In genomic region chr4:107863850-107864371, GRCh38 we compare ENCODE assay signal across 11 cellular contexts. TPM values are rescaled to one million over a fixed set of nuclear protein-coding genes. Genes with fewer than 3 reads are reported as not detected.
DNase-seq lines count a peak whose midpoint lies in the region; ATAC-seq and FAIRE-seq lines count a peak whose summit lies in the region.
"Had no signal": no experiment of that assay in that cellular context is flagged by ENCODE, and none has a peak within 500 bp of the region (broad histone marks: within the 10 kb centered on the region; RNA-seq: fewer than 3 reads in every experiment).

No MANE protein-coding gene starts in this region.

- no peak overlapping the region for H3K4me3 ChIP-seq in adipocyte (ENCODE audit: low read length)

- H3K36me3 Mint-ChIP-seq in activated naive CD4-positive, alpha-beta T cell treated with anti-CD3 and anti-CD28 coated beads for 36 hours (ENCODE audit: low read depth), result no peaks in the 10 kb centered on the region

- no peak for FAIRE-seq in urothelium cell line (lab: Jason Lieb, UNC)

- peaks cover 16% of the 10 kb centered on the region for H3K4me1 Mint-ChIP-seq in activated naive CD4-positive, alpha-beta T cell treated with anti-CD3 and anti-CD28 coated beads for 36 hours (ENCODE audit: low read depth)

- intact Hi-C loops in activated naive CD4-positive, alpha-beta T cell treated with anti-CD3 and anti-CD28 coated beads for 36 hours (cut with micrococcal nuclease), result no loop called here

- H3K27me3 Mint-ChIP-seq in activated naive CD4-positive, alpha-beta T cell treated with anti-CD3 and anti-CD28 coated beads for 36 hours (ENCODE audit: low read depth), result peaks cover 13% of the 10 kb centered on the region

- H3K9ac ChIP-seq in adipocyte (ENCODE audit: low read length), result no peak overlapping the region

- DNase-seq in activated naive CD4-positive, alpha-beta T cell treated with anti-CD3 and anti-CD28 coated beads for 36 hours, result peak; percentile 45
- no peak for DNase-seq in activated naive CD4-positive, alpha-beta T cell treated with anti-CD3 and anti-CD28 coated beads, Interleukin-2, amount 50 U/mL, for 16 hours
- DNase-seq in adipocyte (ENCODE audit: low read depth), result peak; percentile 29
- DNase-seq in kidney tubule cell (ENCODE audit: low spot score), result peak; percentile 84
- peak; percentile 62 for DNase-seq in urothelium cell line (ENCODE audit: low spot score)
- no peak for DNase-seq in ecto neural progenitor cell (ENCODE audit: low spot score)
- DNase-seq in NCI-H2227 treated with DMSO at 0.1 percent for 48 hours (lab: John Stamatoyannopoulos, UW), result no peak
- DNase-seq: activated CD4-positive, alpha-beta T cell treated with anti-CD3 and anti-CD28 coated beads, Interleukin-2, amount 50 U/mL, for 1 hour; DMS79; NCI-H1105 had no signal

- H3K9me3 ChIP-seq in adipocyte (ENCODE audit: control insufficient read depth, low read length), result no peaks in the 10 kb centered on the region

- H3K36me3 ChIP-seq in adipocyte (ENCODE audit: control insufficient read depth, insufficient read depth, low read length, severe bottlenecking), result peaks cover 9% of the 10 kb centered on the region

- H3K27me3 ChIP-seq in adipocyte (replicated peaks; ENCODE audit: control insufficient read depth, insufficient read depth, low read length), result no peaks in the 10 kb centered on the region

- H3K9me3 Mint-ChIP-seq in activated naive CD4-positive, alpha-beta T cell treated with anti-CD3 and anti-CD28 coated beads for 36 hours, result no peaks in the 10 kb centered on the region

- no peak for ATAC-seq in GM19324 (IDR thresholded peaks at IDR 0.05; ENCODE audit: low FRiP score, unreplicated experiment)

- H3K4me3 Mint-ChIP-seq in activated naive CD4-positive, alpha-beta T cell treated with anti-CD3 and anti-CD28 coated beads for 36 hours, result no peak overlapping the region

- no peak overlapping the region for H3K27ac Mint-ChIP-seq in activated naive CD4-positive, alpha-beta T cell treated with anti-CD3 and anti-CD28 coated beads for 36 hours

- CTCF ChIA-PET in activated naive CD4-positive, alpha-beta T cell treated with anti-CD3 and anti-CD28 coated beads for 36 hours (lab: Charles Lee), result interaction anchor here (1.0 to 1.1 kb wide), 2 partner anchors 10 to 41 kb away, joined by 3 read pairs; no protein-coding TSS in a partner anchor

- H3K4me1 ChIP-seq in adipocyte (ENCODE audit: control insufficient read depth, insufficient read depth, low read length), result peaks cover 20% of the 10 kb centered on the region

RNA-seq across cellular contexts. Expression of gene SGMS2, which starts 39.2 kb away (rescaled TPM):
- total RNA-seq in activated naive CD4-positive, alpha-beta T cell treated with anti-CD3 and anti-CD28 coated beads for 36 hours, result under 1 TPM in 1 of 2 experiments, not detected in 1; 0.07 TPM

Comparison
In these comparisons a context has a peak if more than half of its experiments do, and no peak if none do; other contexts are left out.
1. DNase-seq: peak in activated naive CD4-positive, alpha-beta T cell treated with anti-CD3 and anti-CD28 coated beads for 36 hours (single experiment), adipocyte (single experiment), kidney tubule cell (single experiment) and urothelium cell line (single experiment); none in activated naive CD4-positive, alpha-beta T cell treated with anti-CD3 and anti-CD28 coated beads, Interleukin-2, amount 50 U/mL, for 16 hours (single experiment), ecto neural progenitor cell (single experiment) and NCI-H2227 treated with DMSO at 0.1 percent for 48 hours (single experiment).